Comparison of ENCODE assay signal across 15 cellular contexts in the genomic region with DNA sequence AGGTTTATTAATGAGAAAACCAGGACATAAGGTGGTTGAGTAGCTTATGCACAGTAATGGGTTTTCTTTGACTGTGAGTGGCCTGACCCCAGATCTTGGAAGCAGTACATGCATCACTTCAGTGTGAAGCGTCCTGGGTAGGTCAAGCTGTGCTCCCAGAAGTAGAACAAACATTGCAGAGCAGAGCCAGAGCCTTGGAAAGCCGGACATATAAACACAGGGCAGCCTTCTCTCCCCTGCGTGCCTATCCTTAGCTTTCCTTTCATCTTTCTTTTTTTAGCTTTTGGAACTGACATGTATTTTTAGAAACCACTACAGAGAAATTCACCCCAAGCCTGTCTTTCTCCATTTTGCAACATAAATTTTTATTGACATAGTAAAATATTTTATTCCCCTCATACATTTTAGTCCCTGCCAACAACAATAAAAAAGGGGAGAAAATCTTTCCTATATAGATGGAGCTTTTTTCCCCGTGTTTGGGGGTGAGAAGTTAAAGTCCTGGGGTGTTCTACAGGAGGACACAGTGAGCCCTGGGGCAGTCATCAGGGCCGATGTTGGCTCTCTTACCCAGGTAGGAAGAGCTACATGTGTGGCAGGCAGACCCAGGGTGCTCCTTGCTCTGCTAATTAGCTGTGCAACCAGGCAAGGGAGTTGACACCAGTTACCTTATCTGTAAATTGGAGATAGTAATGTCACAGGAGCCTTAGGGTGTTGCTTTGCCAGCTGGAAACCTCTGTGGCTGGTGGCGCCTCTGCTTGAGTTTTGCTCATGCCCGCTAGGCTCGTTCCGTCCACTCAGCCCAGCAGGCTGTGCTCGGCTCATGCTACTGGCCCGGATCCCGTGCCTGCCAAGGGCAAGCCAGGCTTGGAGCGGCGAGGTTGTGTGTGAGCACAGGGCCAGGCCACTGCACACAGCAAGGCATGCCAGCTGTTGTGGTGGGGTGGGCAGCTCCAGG.
DNase-seq lines count a peak whose midpoint lies in the region; ATAC-seq and TF ChIP-seq lines count a peak whose summit lies in the region.
"Had no signal": no experiment of that assay in that cellular context is flagged by ENCODE, and none has a peak within 500 bp of the region (broad histone marks: within the 10 kb centered on the region; RNA-seq: fewer than 3 reads in every experiment).

No MANE protein-coding gene starts in this region.

- ATAC-seq in lower lobe of right lung (no peak), GM21367 (IDR thresholded peaks at IDR 0.05; ENCODE audit: unreplicated experiment) (no peak)
- ATAC-seq: activated T-cell treated with anti-CD3 and anti-CD28 coated beads, Interleukin-2, amount 50 U/mL, for 4 hours; pancreas had no signal

- H3K9me3 ChIP-seq in right atrium auricular region = no peaks in the 10 kb centered on the region
- H3K9me3 ChIP-seq in lower lobe of right lung = no peaks in the 10 kb centered on the region
- H3K9me3 ChIP-seq: pancreas, testis had no signal

- H3K4me1 ChIP-seq in right atrium auricular region (peaks cover 0 to 43% of the 10 kb centered on the region in 2 donors), rectal smooth muscle tissue (ENCODE audit: control insufficient read depth, insufficient read depth, low read length) (peaks cover 11% of the 10 kb centered on the region), lower lobe of right lung (no peaks in the 10 kb centered on the region)
- H3K4me1 ChIP-seq: pancreas had no signal

- H3K27me3 ChIP-seq in right atrium auricular region (no peaks in the 10 kb centered on the region), rectal smooth muscle tissue (ENCODE audit: control insufficient read depth, insufficient read depth, low read length) (no peaks in the 10 kb centered on the region), lower lobe of right lung (ENCODE audit: low read depth) (no peaks in the 10 kb centered on the region)
- H3K27me3 ChIP-seq: pancreas, testis had no signal

- no peaks in the 10 kb centered on the region for H3K27me3 Mint-ChIP-seq in mesothelial cell of epicardium (ENCODE audit: low read depth)

- no peak for TF ChIP-seq CTCF in right atrium auricular region (IDR thresholded peaks at IDR 0.05)
- TF ChIP-seq CTCF in mesothelial cell of epicardium (IDR thresholded peaks at IDR 0.05; ENCODE audit: unreplicated experiment) = no peak
- TF ChIP-seq CTCF in lower lobe of right lung (IDR thresholded peaks at IDR 0.05) = no peak

- H3K4me3 ChIP-seq in right atrium auricular region = no peak overlapping the region
- H3K4me3 ChIP-seq in rectal smooth muscle tissue (ENCODE audit: low read length) = no peak overlapping the region
- no peak overlapping the region for H3K4me3 ChIP-seq in lower lobe of right lung
- H3K4me3 ChIP-seq: pancreas, testis had no signal

- peaks cover 35% of the 10 kb centered on the region for H3K4me1 Mint-ChIP-seq in mesothelial cell of epicardium

- intact Hi-C loops in lower lobe of right lung (cut with DNase I) = no loop called here

- H3K4me3 Mint-ChIP-seq in mesothelial cell of epicardium = no peak overlapping the region
- H3K4me3 Mint-ChIP-seq: activated T-cell treated with anti-CD3 and anti-CD28 coated beads, Interleukin-2, amount 50 U/mL, for 4 hours; T-helper 1 cell treated with Interleukin-12 subunit alpha and Interleukin-12 subunit beta and Interleukin-4 antibody, amounts not matched to agents 30 μg/mL and 1 μg/mL, for 36 hours had no signal

- DNase-seq in G401 (ENCODE audit: low spot score) = peak; percentile 90
- peak; percentile 38 to 40 for DNase-seq in cerebellar nuclear complex (lab: John Stamatoyannopoulos, UW)
- no peak for DNase-seq in right atrium auricular region (ENCODE audit: low spot score)
- no peak for DNase-seq in mesothelial cell of epicardium (ENCODE audit: low spot score in 2 of 2, unreplicated experiment in 2 of 2)
- no peak for DNase-seq in lower lobe of right lung
- DNase-seq in activated CD8-positive, alpha-beta memory T cell treated with anti-CD3 and anti-CD28 coated beads for 24 hours = no peak
- DNase-seq: activated CD4-positive, alpha-beta T cell treated with anti-CD3 and anti-CD28 coated beads for 48 hours; activated T-cell treated with anti-CD3 and anti-CD28 coated beads, Interleukin-2, amount 50 U/mL, for 4 hours; NCI-H1694; NCI-H526; testis had no signal

- H3K9ac ChIP-seq in rectal smooth muscle tissue (ENCODE audit: low read length) = no peak overlapping the region

- in situ Hi-C loops in G401 (cut with HindIII; ENCODE audit: low sequenced_read_pairs) = no loop called here

- H3K36me3 ChIP-seq in right atrium auricular region = no peaks in the 10 kb centered on the region
- H3K36me3 ChIP-seq in rectal smooth muscle tissue (ENCODE audit: control insufficient read depth, insufficient read depth, low read length) = no peaks in the 10 kb centered on the region
- H3K36me3 ChIP-seq in lower lobe of right lung = peaks cover 12% of the 10 kb centered on the region
- H3K36me3 ChIP-seq: pancreas had no signal

- H3K9me3 Mint-ChIP-seq in mesothelial cell of epicardium = peaks cover under 1% of the 10 kb centered on the region
- H3K9me3 Mint-ChIP-seq: activated T-cell treated with anti-CD3 and anti-CD28 coated beads, Interleukin-2, amount 50 U/mL, for 4 hours; T-helper 1 cell treated with Interleukin-12 subunit alpha and Interleukin-12 subunit beta and Interleukin-4 antibody, amounts not matched to agents 30 μg/mL and 1 μg/mL, for 36 hours had no signal

- H3K36me3 Mint-ChIP-seq in mesothelial cell of epicardium = no peaks in the 10 kb centered on the region

- peak overlapping the region; percentile 73 to 87 for H3K27ac ChIP-seq in right atrium auricular region
- H3K27ac ChIP-seq in rectal smooth muscle tissue (ENCODE audit: low read depth, low read length) = peak overlapping the region; percentile 54
- no peak overlapping the region for H3K27ac ChIP-seq in lower lobe of right lung
- H3K27ac ChIP-seq: pancreas, testis had no signal

- no peak overlapping the region for H3K27ac Mint-ChIP-seq in mesothelial cell of epicardium
- H3K27ac Mint-ChIP-seq: T-helper 1 cell treated with Interleukin-12 subunit alpha and Interleukin-12 subunit beta and Interleukin-4 antibody, amounts not matched to agents 30 μg/mL and 1 μg/mL, for 36 hours had no signal

Comparison
In these comparisons a context has a peak if more than half of its experiments do, and no peak if none do; other contexts are left out.
1. DNase-seq: peak in G401 (single experiment) and cerebellar nuclear complex (2 of 2); none in right atrium auricular region (single experiment), mesothelial cell of epicardium (0 of 2), lower lobe of right lung (single experiment) and activated CD8-positive, alpha-beta memory T cell treated with anti-CD3 and anti-CD28 coated beads for 24 hours (single experiment).